In genomic region chr1:57910782-57911181, GRCh38 we compare ENCODE assay signal across 18 cellular contexts.
DNase-seq lines count a peak whose midpoint lies in the region; ATAC-seq, FAIRE-seq and TF ChIP-seq lines count a peak whose summit lies in the region.
"Had no signal": no experiment of that assay in that cellular context is flagged by ENCODE, and none has a peak within 500 bp of the region (broad histone marks: within the 10 kb centered on the region; RNA-seq: fewer than 3 reads in every experiment).

No MANE protein-coding gene starts in this region.

- BruUV-seq in K562 (replicated peaks; lab: Mats Ljungman, UMichigan): no TSS peak

- H3K27me3 ChIP-seq in K562 (ENCODE audit: control insufficient read depth in 2 of 2, insufficient read depth in 2 of 2, low read length in 2 of 2) (no peaks in the 10 kb centered on the region), foreskin keratinocyte (no peaks in the 10 kb centered on the region), H7 (ENCODE audit: control insufficient read depth, insufficient read depth, low read length) (no peaks in the 10 kb centered on the region), BE2C (no peaks in the 10 kb centered on the region)
- H3K27me3 ChIP-seq: BLaER1 treated with 17β-estradiol and CSF1 and Interleukin-3, amounts not matched to agents 10 nM and 100 nM had no signal

- WGBS in K562 (ENCODE audit: insufficient coverage, low coverage, missing lambda C conversion rate): 0% methylated on average over 2 of the region's 2 CpGs

- TF ChIP-seq EP300 in K562 (IDR thresholded peaks at IDR 0.05; ENCODE audit: low read length): no peak

- in situ Hi-C loops in K562 (cut with MboI): no loop called here

- no peak overlapping the region for H3K4me2 ChIP-seq in K562 (ENCODE audit: insufficient read depth, low read length)
- H3K4me2 ChIP-seq: A549 had no signal

- TF ChIP-seq CTCF in K562 (IDR thresholded peaks at IDR 0.05 in 2 of 3, conservative IDR thresholded peaks at IDR 0.05 in 1 of 3; ENCODE audit: insufficient read depth in 2 of 3, low read depth in 1 of 3, low read length in 3 of 3) (no peak), foreskin keratinocyte (conservative IDR thresholded peaks at IDR 0.05) (peak; percentile 26), BE2C (IDR thresholded peaks at IDR 0.05; ENCODE audit: low read depth, low read length) (no peak)

- POLR2A ChIA-PET in K562 (lab: Yijun Ruan, JAX): no interaction called here

- H3K4me3 ChIP-seq in K562 (no peak overlapping the region), H7 (ENCODE audit: insufficient read depth, low read depth, low read length) (no peak overlapping the region), BE2C (ENCODE audit: low read depth, low read length) (no peak overlapping the region)
- H3K4me3 ChIP-seq: A549; BLaER1 treated with 17β-estradiol and CSF1 and Interleukin-3, amounts not matched to agents 10 nM and 100 nM; GM12878; HAP-1 had no signal

- H3K27ac ChIP-seq in K562 (ENCODE audit: extremely low read depth, low read depth, low read length) (no peak overlapping the region), foreskin keratinocyte (no peak overlapping the region)
- H3K27ac ChIP-seq: 22Rv1; A549; BLaER1 treated with 17β-estradiol and CSF1 and Interleukin-3, amounts not matched to agents 10 nM and 100 nM had no signal

- H3K4me1 ChIP-seq in K562 (replicated peaks in 1 of 2; ENCODE audit: control insufficient read depth in 2 of 2, insufficient read depth in 2 of 2, low read length in 2 of 2): no peaks in the 10 kb centered on the region
- H3K4me1 ChIP-seq in foreskin keratinocyte: peaks cover 4% of the 10 kb centered on the region
- no peaks in the 10 kb centered on the region for H3K4me1 ChIP-seq in BE2C
- H3K4me1 ChIP-seq: A549, HAP-1 had no signal

- no peak for TF ChIP-seq POLR2A in K562 (conservative IDR thresholded peaks at IDR 0.05)

- H3K9ac ChIP-seq in K562 (ENCODE audit: insufficient read depth in 1 of 2, low read depth in 2 of 2, low read length in 2 of 2): no peak overlapping the region
- H3K9ac ChIP-seq: BLaER1 treated with 17β-estradiol and CSF1 and Interleukin-3, amounts not matched to agents 10 nM and 100 nM had no signal

- ATAC-seq in K562 (no peak), foreskin keratinocyte (peak; percentile 91), GM21717 (IDR thresholded peaks at IDR 0.05; ENCODE audit: unreplicated experiment) (no peak)
- ATAC-seq: A549; CD8-positive, alpha-beta T cell; GM12878 had no signal

- intact Hi-C loops in K562 (cut with micrococcal nuclease): no loop called here

- H3K9me1 ChIP-seq in K562 (ENCODE audit: control insufficient read depth, insufficient read depth, low read length): no peaks in the 10 kb centered on the region

- no peaks in the 10 kb centered on the region for H3K36me3 ChIP-seq in K562 (ENCODE audit: control insufficient read depth, insufficient read depth, low read length)
- no peaks in the 10 kb centered on the region for H3K36me3 ChIP-seq in H7 (replicated peaks; ENCODE audit: control insufficient read depth, insufficient read depth, low read length)
- H3K36me3 ChIP-seq in BE2C: no peaks in the 10 kb centered on the region
- H3K36me3 ChIP-seq: BLaER1 treated with 17β-estradiol and CSF1 and Interleukin-3, amounts not matched to agents 10 nM and 100 nM; HAP-1 had no signal

- H3K79me2 ChIP-seq in K562 (ENCODE audit: control insufficient read depth, insufficient read depth, low read length): no peaks in the 10 kb centered on the region

- FAIRE-seq in K562 (lab: Jason Lieb, UNC): no peak
- FAIRE-seq: A549, GM12878, H1 had no signal

- no peak overlapping the region for H2AFZ ChIP-seq in K562 (ENCODE audit: low read depth, low read length)

- CTCF ChIA-PET in K562 (lab: Yijun Ruan, JAX; ENCODE audit: low intra/inter-chr PET ratio): no interaction called here

- no peak for TF ChIP-seq RAD21 in K562 (CRISPR knock-in tag; conservative IDR thresholded peaks at IDR 0.05 in 1 of 2, IDR thresholded peaks at IDR 0.05 in 1 of 2)

- DNase-seq in NCI-H2227 (lab: John Stamatoyannopoulos, UW; ENCODE audit: unreplicated experiment): peak; percentile 26
- no peak for DNase-seq in NCI-H2227 treated with DMSO at 0.1 percent for 48 hours (lab: John Stamatoyannopoulos, UW)
- DNase-seq in K562 (ENCODE audit: extremely low read depth in 1 of 4, low spot score in 3 of 4): no peak
- peak; percentile 41 to 77 for DNase-seq in foreskin keratinocyte
- DNase-seq in H7: no peak
- no peak for DNase-seq in BE2C
- DNase-seq: AML-193; Calu3; CD8-positive, alpha-beta T cell; DND-41; EL had no signal

- H3K9me3 ChIP-seq in K562 (replicated peaks; ENCODE audit: control insufficient read depth, insufficient read depth, low read depth, low read length) (no peaks in the 10 kb centered on the region), BE2C (no peaks in the 10 kb centered on the region)
- H3K9me3 ChIP-seq: A549; BLaER1 treated with 17β-estradiol and CSF1 and Interleukin-3, amounts not matched to agents 10 nM and 100 nM; HAP-1 had no signal

- no peaks in the 10 kb centered on the region; the same call in 1 of the 2 replicates for H4K20me1 ChIP-seq in K562 (replicated peaks; ENCODE audit: control insufficient read depth, insufficient read depth, low read length)
- H4K20me1 ChIP-seq: BLaER1 treated with 17β-estradiol and CSF1 and Interleukin-3, amounts not matched to agents 10 nM and 100 nM had no signal

TF ChIP-seq in K562, 482 proteins besides CTCF, POLR2A, EP300 and RAD21:
- TF ChIP-seq MEIS2 (IDR thresholded peaks at IDR 0.05; ENCODE audit: partially characterized antibody) (peak; percentile 19), RNF2 (IDR thresholded peaks at IDR 0.05) (no peak), NR3C1 (CRISPR knock-in tag; IDR thresholded peaks at IDR 0.05) (no peak)

Comparison
In these comparisons a context has a peak if more than half of its experiments do, and no peak if none do; other contexts are left out.
1. DNase-seq: peak in NCI-H2227 (single experiment) and foreskin keratinocyte (2 of 2); none in NCI-H2227 treated with DMSO at 0.1 percent for 48 hours (single experiment), K562 (0 of 4), H7 (single experiment) and BE2C (single experiment).